8 cellular contexts compared by ENCODE assay signal in genomic region chr1:207964195-207964966, GRCh38. TPM values are rescaled to one million over a fixed set of nuclear protein-coding genes. Genes with fewer than 3 reads are reported as not detected.
DNase-seq lines count a peak whose midpoint lies in the region; ATAC-seq and TF ChIP-seq lines count a peak whose summit lies in the region.

No MANE protein-coding gene starts in this region.

- H3K27me3 ChIP-seq in left ventricle myocardium inferior (ENCODE audit: low read depth) (no peaks in the 10 kb centered on the region), sigmoid colon (no peaks in the 10 kb centered on the region)

- no peaks in the 10 kb centered on the region for H3K36me3 Mint-ChIP-seq in activated B cell treated with CpG ODN at 0.5 μM for 24 hours (ENCODE audit: low read depth)

- no peak for TF ChIP-seq EP300 in sigmoid colon (IDR thresholded peaks at IDR 0.05)

- H3K4me1 Mint-ChIP-seq in activated B cell treated with CpG ODN at 0.5 μM for 24 hours, result peaks cover 13% of the 10 kb centered on the region

- H3K36me3 ChIP-seq in left ventricle myocardium inferior, result no peaks in the 10 kb centered on the region
- H3K36me3 ChIP-seq in sigmoid colon, result no peaks in the 10 kb centered on the region

- WGBS in sigmoid colon, 2 donors, result 80 to 81% methylated on average over 25 of the region's 25 CpGs

- H3K27ac ChIP-seq in left ventricle myocardium inferior (replicated peaks) (peak overlapping the region; percentile 100), sigmoid colon (peak overlapping the region; percentile 90 to 96 (median 93))

- H3K27ac Mint-ChIP-seq in activated B cell treated with CpG ODN at 0.5 μM for 24 hours, result no peak overlapping the region

- intact Hi-C loops in activated B cell treated with CpG ODN at 0.5 μM for 24 hours (cut with micrococcal nuclease) (loop anchor here (5.0 kb wide), 1 partner anchor 212 kb away; the partner anchor contains the start of gene CD46), left ventricle myocardium inferior (cut with micrococcal nuclease) (loop anchor here (5.0 kb wide), 1 partner anchor 72 kb away; no protein-coding TSS in a partner anchor), sigmoid colon (cut with DNase I) (loop anchor here (5.0 kb wide), 1 partner anchor 157 kb away; no protein-coding TSS in a partner anchor)

- H3K4me1 ChIP-seq in left ventricle myocardium inferior (peaks cover 55% of the 10 kb centered on the region), sigmoid colon (peaks cover 0 to 34% (median 28%) of the 10 kb centered on the region in 4 donors)

- POLR2A ChIA-PET in activated B cell treated with CpG ODN at 0.5 μM for 24 hours (lab: Charles Lee), result interaction anchor here (2.0 kb wide), 2 partner anchors 135 to 141 kb away, joined by 9 to 20 read pairs; no protein-coding TSS in a partner anchor

- no peaks in the 10 kb centered on the region for H3K9me3 ChIP-seq in left ventricle myocardium inferior (replicated peaks)
- H3K9me3 ChIP-seq in sigmoid colon, result no peaks in the 10 kb centered on the region

- ATAC-seq in activated B cell treated with CpG ODN at 0.5 μM for 24 hours (ENCODE audit: low read depth), result no peak
- ATAC-seq in GM18858 (IDR thresholded peaks at IDR 0.05; ENCODE audit: unreplicated experiment), result no peak
- ATAC-seq in GM19395 (IDR thresholded peaks at IDR 0.05; ENCODE audit: unreplicated experiment), result no peak

- no peaks in the 10 kb centered on the region for H3K9me3 Mint-ChIP-seq in activated B cell treated with CpG ODN at 0.5 μM for 24 hours

- no peak for TF ChIP-seq POLR2A in sigmoid colon (IDR thresholded peaks at IDR 0.05)

- CTCF ChIA-PET in activated B cell treated with CpG ODN at 0.5 μM for 24 hours (lab: Charles Lee), result interaction anchor here (0.9 to 5.9 kb wide), 7 partner anchors 67 to 310 kb away, joined by 3 to 85 read pairs (median 6); no protein-coding TSS in a partner anchor

- H3K4me3 Mint-ChIP-seq in activated B cell treated with CpG ODN at 0.5 μM for 24 hours, result peak overlapping the region; percentile 49

- TF ChIP-seq CTCF in activated B cell treated with CpG ODN at 0.5 μM for 24 hours (IDR thresholded peaks at IDR 0.05) (no peak), left ventricle myocardium inferior (IDR thresholded peaks at IDR 0.05; ENCODE audit: borderline replicate concordance) (no peak), sigmoid colon (IDR thresholded peaks at IDR 0.05) (no peak)

- H3K4me3 ChIP-seq in left ventricle myocardium inferior (peak overlapping the region; percentile 71), sigmoid colon (peak overlapping the region in 3 of 4 donors; percentile 55 to 65 (median 65))

- DNase-seq in GM03348 (ENCODE audit: low spot score), result peak; percentile 48
- no peak for DNase-seq in activated B cell treated with CpG ODN at 0.5 μM for 24 hours
- DNase-seq in left ventricle myocardium inferior, result no peak
- DNase-seq in sigmoid colon, result no peak
- DNase-seq in NCI-H2029 (lab: John Stamatoyannopoulos, UW), result no peak
- no peak for DNase-seq in DMS79 (lab: John Stamatoyannopoulos, UW)

- peaks cover 27% of the 10 kb centered on the region for H3K27me3 Mint-ChIP-seq in activated B cell treated with CpG ODN at 0.5 μM for 24 hours

RNA-seq across cellular contexts. Expression of gene CD34, which starts 53.5 kb away (rescaled TPM):
- not detected in 2 replicates for total RNA-seq in activated B cell treated with CpG ODN at 0.5 μM for 24 hours
- total RNA-seq in left ventricle myocardium inferior, result 69.6 TPM
- 10 to 100 TPM; 15.9 to 58.7 (median 32.1) TPM for total RNA-seq in sigmoid colon
- 10 to 100 TPM in 1 of 3 donors, 1 to 10 TPM in 2; 1.8 to 10.2 (median 8.4) TPM for polyA plus RNA-seq in sigmoid colon

Comparison
In these comparisons a context has a peak if more than half of its experiments do, and no peak if none do; other contexts are left out.
1. RNA of gene CD34, which starts 53.5 kb away (total RNA-seq): 69.6 TPM in left ventricle myocardium inferior (single experiment) and 15.9 to 58.7 TPM in sigmoid colon; not detected in activated B cell treated with CpG ODN at 0.5 μM for 24 hours; every median in the first group is over 10 times any median in the second.